Comparison of ENCODE assay signal across 1 cellular context in genomic region chr19:660793-661426, GRCh38.
TF ChIP-seq lines count a peak whose summit lies in the region.

No MANE protein-coding gene starts in this region.

TF ChIP-seq in HepG2, 621 proteins besides CTCF, POLR2A, EP300 and RAD21 (continued from another document and continues in another):
- TF ChIP-seq ZNF337 (CRISPR knock-in tag; IDR thresholded peaks at IDR 0.05; ENCODE audit: borderline replicate concordance, low read depth): 0 out of 2 replicates have a peak, but pooled peaks have one; percentile 58
- 0 out of 2 replicates have a peak, but pooled peaks have one; percentile 45 for TF ChIP-seq ZNF280B (CRISPR knock-in tag; IDR thresholded peaks at IDR 0.05; ENCODE audit: borderline replicate concordance)
- TF ChIP-seq MED1 (CRISPR knock-in tag; IDR thresholded peaks at IDR 0.05): peak; percentile 94
- no peak for TF ChIP-seq GPBP1L1 (CRISPR knock-in tag; IDR thresholded peaks at IDR 0.05)
- no peak for TF ChIP-seq ZFP36L2 (CRISPR knock-in tag; IDR thresholded peaks at IDR 0.05)
- peak; percentile 99 for TF ChIP-seq PHF21A (CRISPR knock-in tag; IDR thresholded peaks at IDR 0.05)
- no peak; the same call in 1 of the 2 replicates for TF ChIP-seq ZSCAN5A (CRISPR knock-in tag; IDR thresholded peaks at IDR 0.05; ENCODE audit: borderline replicate concordance)
- TF ChIP-seq KAT8 (CRISPR knock-in tag; IDR thresholded peaks at IDR 0.05): peak; percentile 77
- TF ChIP-seq POLR2G (IDR thresholded peaks at IDR 0.05; ENCODE audit: low read depth, low read length): peak; percentile 90
- TF ChIP-seq ZNF567 (CRISPR knock-in tag; IDR thresholded peaks at IDR 0.05; ENCODE audit: borderline replicate concordance): no peak
- TF ChIP-seq THAP7 (CRISPR knock-in tag; IDR thresholded peaks at IDR 0.05): peak; percentile 71; the same call in 1 of the 2 replicates
- no peak for TF ChIP-seq ZNF577 (CRISPR knock-in tag; IDR thresholded peaks at IDR 0.05; ENCODE audit: borderline replicate concordance, low read depth)
- TF ChIP-seq ZNF362 (CRISPR knock-in tag; IDR thresholded peaks at IDR 0.05; ENCODE audit: borderline replicate concordance): no peak; the same call in 1 of the 2 replicates
- TF ChIP-seq PHF20 (CRISPR knock-in tag; IDR thresholded peaks at IDR 0.05): peak; percentile 46
- peak; percentile 77 for TF ChIP-seq ZNF503 (CRISPR knock-in tag; IDR thresholded peaks at IDR 0.05)
- TF ChIP-seq HNRNPK (IDR thresholded peaks at IDR 0.05; ENCODE audit: low read depth, low read length, poor library complexity, severe bottlenecking): no peak
- peak; percentile 92 for TF ChIP-seq ARID3A (IDR thresholded peaks at IDR 0.05; ENCODE audit: low read depth, low read length)
- no peak; the same call in 1 of the 2 replicates for TF ChIP-seq ZNF20 (CRISPR knock-in tag; IDR thresholded peaks at IDR 0.05)
- no peak for TF ChIP-seq RBAK (CRISPR knock-in tag; IDR thresholded peaks at IDR 0.05)
- no peak for TF ChIP-seq PLSCR1 (CRISPR knock-in tag; IDR thresholded peaks at IDR 0.05; ENCODE audit: borderline replicate concordance)
- no peak for TF ChIP-seq KLF9 (CRISPR knock-in tag; IDR thresholded peaks at IDR 0.05; ENCODE audit: low read depth)
- peak; percentile 80 for TF ChIP-seq KDM5B (CRISPR knock-in tag; IDR thresholded peaks at IDR 0.05; ENCODE audit: borderline replicate concordance)
- TF ChIP-seq ZNF350 (CRISPR knock-in tag; IDR thresholded peaks at IDR 0.05; ENCODE audit: borderline replicate concordance, low read depth): peak; percentile 87
- TF ChIP-seq BRCA1 (CRISPR knock-in tag; IDR thresholded peaks at IDR 0.05): peak; percentile 89
- TF ChIP-seq BATF2 (CRISPR knock-in tag; IDR thresholded peaks at IDR 0.05): no peak
- TF ChIP-seq RAD51 (IDR thresholded peaks at IDR 0.05; ENCODE audit: borderline replicate concordance): no peak
- TF ChIP-seq ZNF616 (CRISPR knock-in tag; IDR thresholded peaks at IDR 0.05; ENCODE audit: low read depth): no peak
- TF ChIP-seq MZF1 (CRISPR knock-in tag; IDR thresholded peaks at IDR 0.05; ENCODE audit: borderline replicate concordance): no peak
- peak; percentile 98 for TF ChIP-seq HNF4A (CRISPR knock-in tag; IDR thresholded peaks at IDR 0.05)
- TF ChIP-seq ZFP41 (CRISPR knock-in tag; IDR thresholded peaks at IDR 0.05; ENCODE audit: borderline replicate concordance): 0 out of 2 replicates have a peak, but pooled peaks have one; percentile 17
- no peak for TF ChIP-seq JUNB (CRISPR knock-in tag; IDR thresholded peaks at IDR 0.05; ENCODE audit: borderline replicate concordance)
- peak; percentile 32; the same call in 1 of the 2 replicates for TF ChIP-seq ARNT2 (CRISPR knock-in tag; IDR thresholded peaks at IDR 0.05; ENCODE audit: low read depth)
- no peak; the same call in 1 of the 2 replicates for TF ChIP-seq SRY (CRISPR knock-in tag; IDR thresholded peaks at IDR 0.05)
- TF ChIP-seq ZNF775 (CRISPR knock-in tag; IDR thresholded peaks at IDR 0.05; ENCODE audit: borderline replicate concordance): 0 out of 2 replicates have a peak, but pooled peaks have one; percentile 45
- TF ChIP-seq ATM (IDR thresholded peaks at IDR 0.05; ENCODE audit: borderline replicate concordance): no peak
- peak; percentile 92 for TF ChIP-seq ZNF292 (CRISPR knock-in tag; IDR thresholded peaks at IDR 0.05; ENCODE audit: borderline replicate concordance, low read depth)
- TF ChIP-seq ATF6 (CRISPR knock-in tag; conservative IDR thresholded peaks at IDR 0.05): no peak
- no peak for TF ChIP-seq ZNF563 (CRISPR knock-in tag; IDR thresholded peaks at IDR 0.05)
- TF ChIP-seq ZNF790 (CRISPR knock-in tag; IDR thresholded peaks at IDR 0.05; ENCODE audit: borderline replicate concordance): peak; percentile 76; the same call in 1 of the 2 replicates
- no peak for TF ChIP-seq ZNF883 (CRISPR knock-in tag; IDR thresholded peaks at IDR 0.05; ENCODE audit: not compliant biosample characterization)
- TF ChIP-seq SSRP1 (CRISPR knock-in tag; IDR thresholded peaks at IDR 0.05): no peak
- peak; percentile 84 for TF ChIP-seq SKI (IDR thresholded peaks at IDR 0.05; ENCODE audit: partially characterized antibody)
- TF ChIP-seq ZC3H4 (CRISPR knock-in tag; IDR thresholded peaks at IDR 0.05; ENCODE audit: borderline replicate concordance): no peak
- TF ChIP-seq ZNF691 (CRISPR knock-in tag; IDR thresholded peaks at IDR 0.05; ENCODE audit: borderline replicate concordance, low read depth): no peak; the same call in 1 of the 2 replicates
- no peak for TF ChIP-seq ZNF33B (CRISPR knock-in tag; IDR thresholded peaks at IDR 0.05)
- 0 out of 2 replicates have a peak, but pooled peaks have one; percentile 23 for TF ChIP-seq ZNF747 (CRISPR knock-in tag; IDR thresholded peaks at IDR 0.05; ENCODE audit: borderline replicate concordance)
- TF ChIP-seq ZUFSP (CRISPR knock-in tag; IDR thresholded peaks at IDR 0.05; ENCODE audit: borderline replicate concordance): no peak
- TF ChIP-seq KLF6 (CRISPR knock-in tag; IDR thresholded peaks at IDR 0.05): no peak; the same call in 1 of the 2 replicates
